In the genomic region with DNA sequence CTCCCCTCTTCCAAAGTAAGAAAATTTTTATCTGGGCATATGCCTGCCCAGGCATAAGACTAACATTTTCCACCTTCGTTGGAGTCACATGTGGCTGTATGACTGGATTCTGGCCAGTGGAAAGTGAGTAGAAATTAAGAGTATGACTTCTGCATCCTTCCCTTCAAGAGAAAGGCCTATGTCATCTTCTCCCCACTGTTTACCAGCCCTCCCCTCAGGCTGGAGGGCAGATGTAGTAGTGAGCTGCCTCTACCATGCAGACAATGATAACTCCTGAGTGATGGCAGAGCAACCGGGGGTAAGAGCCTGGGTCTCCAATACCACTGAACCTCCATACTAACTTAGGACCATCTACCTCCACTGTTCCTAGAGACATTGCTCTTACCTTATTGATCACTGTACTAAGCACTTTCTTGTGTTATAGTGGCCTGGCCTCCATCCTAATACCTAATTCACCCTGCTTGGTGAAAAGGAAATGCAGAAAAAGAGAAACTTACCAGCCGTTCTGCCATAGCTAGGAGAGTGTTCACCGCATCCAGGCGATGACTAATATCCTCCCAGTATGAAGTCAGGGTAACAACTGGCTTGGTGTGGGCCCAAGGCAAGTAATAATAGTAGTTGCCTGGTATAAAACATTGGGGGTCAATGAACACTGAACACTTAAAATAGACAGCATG, we compare ENCODE assay signal across 10 cellular contexts.
DNase-seq lines count a peak whose midpoint lies in the region; ATAC-seq, FAIRE-seq and TF ChIP-seq lines count a peak whose summit lies in the region.
"Had no signal": no experiment of that assay in that cellular context is flagged by ENCODE, and none has a peak within 500 bp of the region (broad histone marks: within the 10 kb centered on the region; RNA-seq: fewer than 3 reads in every experiment).

No MANE protein-coding gene starts in this region.

- no peaks in the 10 kb centered on the region for H3K27me3 ChIP-seq in pancreas
- H3K27me3 ChIP-seq: heart left ventricle had no signal

- no peak for ATAC-seq in GM21723 (IDR thresholded peaks at IDR 0.05; ENCODE audit: unreplicated experiment)
- no peak for ATAC-seq in pancreas
- ATAC-seq: heart left ventricle had no signal

- peaks cover 54% of the 10 kb centered on the region for H3K4me1 Mint-ChIP-seq in stimulated activated naive CD8-positive, alpha-beta T cell treated with anti-CD3 and anti-CD28 coated beads, Interleukin-15, Interleukin-2, amounts not matched to agents 100 ng/mL and 50 ng/mL, for 24 hours (ENCODE audit: low read depth)

- H3K36me3 Mint-ChIP-seq in stimulated activated naive CD8-positive, alpha-beta T cell treated with anti-CD3 and anti-CD28 coated beads, Interleukin-15, Interleukin-2, amounts not matched to agents 100 ng/mL and 50 ng/mL, for 24 hours (ENCODE audit: low read depth) = peaks cover 26% of the 10 kb centered on the region
- H3K36me3 Mint-ChIP-seq: IgD-negative memory B cell had no signal

- intact Hi-C loops in pancreas (cut with DNase I) = loop anchor here in 2 of 3 donors (2.0 to 10.0 kb wide), 2 partner anchors 105 kb away; a partner anchor contains a TSS

- H3K4me3 Mint-ChIP-seq in stimulated activated naive CD8-positive, alpha-beta T cell treated with anti-CD3 and anti-CD28 coated beads, Interleukin-15, Interleukin-2, amounts not matched to agents 100 ng/mL and 50 ng/mL, for 24 hours = peak overlapping the region; percentile 71
- H3K4me3 Mint-ChIP-seq: IgD-negative memory B cell had no signal

- H3K4me1 ChIP-seq in pancreas = no peaks in the 10 kb centered on the region

- TF ChIP-seq CTCF in fibroblast of the aortic adventitia (IDR thresholded peaks at IDR 0.05; ENCODE audit: insufficient read depth, low read length) (no peak), pancreas (IDR thresholded peaks at IDR 0.05) (no peak)

- H3K27ac ChIP-seq in pancreas = no peak overlapping the region

- no peak for FAIRE-seq in pancreas (lab: Jason Lieb, UNC)
- FAIRE-seq: small intestine had no signal

- H3K4me3 ChIP-seq in fibroblast of the aortic adventitia (ENCODE audit: low read depth, low read length) (no peak overlapping the region), pancreas (no peak overlapping the region)
- H3K4me3 ChIP-seq: heart left ventricle had no signal

- peaks cover 0 to under 1% (median 0%) of the 10 kb centered on the region in 3 donors for H3K36me3 ChIP-seq in pancreas

- H3K9me3 ChIP-seq in pancreas = no peaks in the 10 kb centered on the region
- H3K9me3 ChIP-seq: heart left ventricle had no signal

- WGBS in pancreas, 2 donors = 71 to 80% methylated on average over 5 of the region's 5 CpGs

- H3K9me3 Mint-ChIP-seq in stimulated activated naive CD8-positive, alpha-beta T cell treated with anti-CD3 and anti-CD28 coated beads, Interleukin-15, Interleukin-2, amounts not matched to agents 100 ng/mL and 50 ng/mL, for 24 hours = no peaks in the 10 kb centered on the region
- H3K9me3 Mint-ChIP-seq: IgD-negative memory B cell had no signal

- peak overlapping the region; percentile 99 for H3K27ac Mint-ChIP-seq in stimulated activated naive CD8-positive, alpha-beta T cell treated with anti-CD3 and anti-CD28 coated beads, Interleukin-15, Interleukin-2, amounts not matched to agents 100 ng/mL and 50 ng/mL, for 24 hours
- H3K27ac Mint-ChIP-seq: IgD-negative memory B cell had no signal

- no peaks in the 10 kb centered on the region for H3K27me3 Mint-ChIP-seq in stimulated activated naive CD8-positive, alpha-beta T cell treated with anti-CD3 and anti-CD28 coated beads, Interleukin-15, Interleukin-2, amounts not matched to agents 100 ng/mL and 50 ng/mL, for 24 hours
- H3K27me3 Mint-ChIP-seq: IgD-negative memory B cell had no signal

- DNase-seq in HPDE6-E6E7 (ENCODE audit: extremely low spot score) (peak; percentile 46), fibroblast of the aortic adventitia (ENCODE audit: low read depth) (peak; percentile 72), GM19240 (ENCODE audit: insufficient read length, low spot score) (no peak), pancreas (no peak)
- peak; percentile 61 for DNase-seq in activated CD8-positive, alpha-beta memory T cell treated with anti-CD3 and anti-CD28 coated beads, Interleukin-2, amount 50 U/mL, for 48 hours
- DNase-seq: heart left ventricle, small intestine had no signal

Comparison
In these comparisons a context has a peak if more than half of its experiments do, and no peak if none do; other contexts are left out.
1. DNase-seq: peak in HPDE6-E6E7 (single experiment), activated CD8-positive, alpha-beta memory T cell treated with anti-CD3 and anti-CD28 coated beads, Interleukin-2, amount 50 U/mL, for 48 hours (single experiment) and fibroblast of the aortic adventitia (single experiment); none in GM19240 (single experiment) and pancreas (0 of 6).